In the genomic region with DNA sequence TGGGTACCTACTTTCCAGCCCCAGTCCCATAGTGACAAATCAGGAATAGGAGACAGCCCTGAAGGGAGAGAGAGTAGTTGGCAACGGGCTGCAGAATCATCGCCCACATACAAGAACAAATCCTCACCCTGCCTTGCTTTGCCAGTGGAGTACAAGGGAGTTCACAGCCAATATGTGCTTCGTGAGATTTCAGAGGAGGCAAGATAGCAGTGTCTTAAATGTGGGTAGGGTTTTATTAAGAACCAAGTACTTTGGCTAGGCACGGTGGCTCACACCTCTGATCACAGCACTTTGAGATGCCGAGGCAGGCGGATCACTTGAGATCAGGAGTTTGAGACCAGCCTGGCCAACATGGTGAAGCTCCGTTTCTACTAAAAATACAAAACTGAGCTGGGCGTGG, we compare ENCODE assay signal across 23 cellular contexts. TPM values are rescaled to one million over a fixed set of nuclear protein-coding genes. Genes with fewer than 3 reads are reported as not detected.
"Had no signal": no experiment of that assay in that cellular context is flagged by ENCODE, and none has a peak within 500 bp of the region (broad histone marks: within the 10 kb centered on the region; RNA-seq: fewer than 3 reads in every experiment).

No MANE protein-coding gene starts in this region.

- H3K4me1 ChIP-seq: colonic mucosa, gastrocnemius medialis, left lung, lower lobe of right lung had no signal

- H3K9me3 ChIP-seq: colonic mucosa, esophagus squamous epithelium, gastrocnemius medialis had no signal

- H3K27ac ChIP-seq: colonic mucosa, epithelial cell of prostate, esophagus squamous epithelium, gastrocnemius medialis, heart right ventricle, left lung, lower lobe of right lung had no signal

- H3K27me3 ChIP-seq: colonic mucosa, gastrocnemius medialis, heart right ventricle, left lung had no signal

- H3K4me3 ChIP-seq: colonic mucosa, esophagus squamous epithelium, gastrocnemius medialis, heart right ventricle, left lung, lower lobe of right lung had no signal

- H3K36me3 ChIP-seq: colonic mucosa, esophagus squamous epithelium, gastrocnemius medialis, heart right ventricle, left lung, lower lobe of right lung had no signal

- DNase-seq: colonic mucosa; cortex of kidney; effector CD8-positive, alpha-beta T cell; effector memory CD8-positive, alpha-beta T cell; endodermal cell; erythroblast; esophagus squamous epithelium; foreskin melanocyte; gastrocnemius medialis; glutamatergic neuron; head of caudate nucleus; heart right ventricle; hippocampal formation; kidney; kidney glomerular epithelial cell; left colon; left lung; left ventricle myocardium superior; lower lobe of right lung; midbrain; naive thymus-derived CD4-positive, alpha-beta T cell had no signal

RNA-seq across cellular contexts. Expression of gene PKDCC, which starts 40.2 kb away (rescaled TPM):
- total RNA-seq: mononuclear cell; naive thymus-derived CD4-positive, alpha-beta T cell had no signal
